Comparison of ENCODE assay signal across 8 cellular contexts in the genomic region with DNA sequence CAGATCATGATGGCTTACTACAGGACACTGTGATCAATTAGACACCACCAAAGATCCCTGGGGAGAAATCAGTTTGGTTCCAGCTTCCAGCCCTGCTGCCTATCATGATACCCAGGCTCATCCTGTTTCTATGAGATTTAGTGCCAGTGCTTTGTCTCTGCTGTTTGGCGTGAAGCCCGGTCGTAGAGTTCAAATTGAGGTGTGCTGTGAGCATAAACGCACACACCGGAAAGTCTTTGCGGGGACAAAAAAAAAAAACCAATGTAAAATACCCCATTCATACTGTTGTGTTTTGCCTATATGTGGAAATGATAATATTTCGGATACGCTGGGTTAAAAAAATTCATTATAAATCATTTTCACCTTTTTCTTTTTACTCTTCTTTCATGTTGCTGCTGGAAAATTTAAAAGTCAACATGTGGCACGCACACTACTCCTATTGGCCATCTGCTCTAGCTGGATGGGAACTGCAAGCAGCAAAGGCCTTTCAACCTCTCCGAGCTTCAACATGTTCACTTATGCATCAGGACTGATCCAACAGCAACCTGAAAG. TPM values are rescaled to one million over a fixed set of nuclear protein-coding genes. Genes with fewer than 3 reads are reported as not detected.
DNase-seq lines count a peak whose midpoint lies in the region; ATAC-seq and TF ChIP-seq lines count a peak whose summit lies in the region.

No MANE protein-coding gene starts in this region.

- peaks cover 0 to 23% (median 5%) of the 10 kb centered on the region in 3 donors for H3K36me3 Mint-ChIP-seq in naive thymus-derived CD8-positive, alpha-beta T cell

- no peaks in the 10 kb centered on the region for H3K9me3 ChIP-seq in HAP-1

- H3K4me1 ChIP-seq in HAP-1: peaks cover 11% of the 10 kb centered on the region

- no peaks in the 10 kb centered on the region for H3K27me3 ChIP-seq in HAP-1 (ENCODE audit: low read depth)

- H3K36me3 ChIP-seq in HAP-1 (replicated peaks): peaks cover 26% of the 10 kb centered on the region

- no peaks in the 10 kb centered on the region for H3K27me3 Mint-ChIP-seq in naive thymus-derived CD8-positive, alpha-beta T cell

- ATAC-seq in naive thymus-derived CD8-positive, alpha-beta T cell: peak; percentile 10 to 26
- no peak for ATAC-seq in HG03139 (IDR thresholded peaks at IDR 0.05; ENCODE audit: unreplicated experiment)

- H3K4me1 Mint-ChIP-seq in naive thymus-derived CD8-positive, alpha-beta T cell: peaks cover 2 to 24% (median 17%) of the 10 kb centered on the region in 4 donors

- DNase-seq in HAP-1 (ENCODE audit: low spot score in 2 of 2): no peak
- peak; percentile 72 for DNase-seq in NCI-H748 (lab: John Stamatoyannopoulos, UW; ENCODE audit: unreplicated experiment)
- no peak for DNase-seq in choroid plexus epithelial cell (ENCODE audit: low read depth)
- peak in 6 of 10 donors; percentile 5 to 54 (median 30) for DNase-seq in naive thymus-derived CD8-positive, alpha-beta T cell
- DNase-seq in stimulated activated CD4-positive, alpha-beta T cell treated with anti-CD3 and anti-CD28 coated beads, Interleukin-4, amount 100 ng/mL, for 4 hours: no peak
- no peak for DNase-seq in islet precursor cell
- no peak for DNase-seq in GM13976 (ENCODE audit: low spot score)

- POLR2A ChIA-PET in naive thymus-derived CD8-positive, alpha-beta T cell (lab: Charles Lee): interaction anchor here (0.6 to 3.3 kb wide), 9 partner anchors 11 to 835 kb away, joined by 3 to 43 read pairs (median 4); a partner anchor contains a TSS

- no peaks in the 10 kb centered on the region for H3K9me3 Mint-ChIP-seq in naive thymus-derived CD8-positive, alpha-beta T cell

- H3K27ac Mint-ChIP-seq in naive thymus-derived CD8-positive, alpha-beta T cell: peak overlapping the region; percentile 87 to 97 (median 92)

- H3K4me3 ChIP-seq in HAP-1: peak overlapping the region; percentile 92
- peak overlapping the region; percentile 56 for H3K4me3 ChIP-seq in choroid plexus epithelial cell (ENCODE audit: low read depth, low read length)

- peak overlapping the region; percentile 84 to 92 (median 89) for H3K4me3 Mint-ChIP-seq in naive thymus-derived CD8-positive, alpha-beta T cell

- in situ Hi-C loops in HAP-1 (cut with MboI; ENCODE audit: low sequenced_read_pairs): loop anchor here (25.0 kb wide), 2 partner anchors 300 to 375 kb away; a partner anchor contains a TSS
- in situ Hi-C loops in GM13976 (cut with MboI; ENCODE audit: low sequenced_read_pairs, unreplicated experiment): no loop called here

- TF ChIP-seq CTCF in choroid plexus epithelial cell (conservative IDR thresholded peaks at IDR 0.05; ENCODE audit: low read depth, low read length) (no peak), GM13976 (IDR thresholded peaks at IDR 0.05; ENCODE audit: borderline replicate concordance, control extremely low read depth, extremely low read depth, insufficient read depth, missing control alignments) (no peak)

RNA-seq across cellular contexts. Expression of a gene that starts 0.6 kb away (rescaled TPM):
- total RNA-seq in naive thymus-derived CD8-positive, alpha-beta T cell: 10 to 100 TPM; 74.7 to 93.7 TPM
- polyA plus RNA-seq in naive thymus-derived CD8-positive, alpha-beta T cell: 10 to 100 TPM; 38.6 to 56.5 (median 44.2) TPM

RNA-seq across cellular contexts. Expression of a gene that starts 11.2 kb away (rescaled TPM):
- 1 to 10 TPM; 9.9 to 10.0 TPM for total RNA-seq in naive thymus-derived CD8-positive, alpha-beta T cell
- polyA plus RNA-seq in naive thymus-derived CD8-positive, alpha-beta T cell: 1 to 10 TPM in 2 of 3 donors, under 1 TPM in 1; 0.77 to 5.2 (median 1.2) TPM

RNA-seq across cellular contexts. Expression of a gene that starts 43.2 kb away (rescaled TPM):
- total RNA-seq in naive thymus-derived CD8-positive, alpha-beta T cell: 10 to 100 TPM; 17.1 to 18.4 TPM
- 10 to 100 TPM; 10.6 to 18.9 (median 17.3) TPM for polyA plus RNA-seq in naive thymus-derived CD8-positive, alpha-beta T cell

Comparison
In these comparisons a context has a peak if more than half of its experiments do, and no peak if none do; other contexts are left out.
1. DNase-seq: peak in NCI-H748 (single experiment) and naive thymus-derived CD8-positive, alpha-beta T cell (6 of 10); none in HAP-1 (0 of 2), choroid plexus epithelial cell (single experiment), stimulated activated CD4-positive, alpha-beta T cell treated with anti-CD3 and anti-CD28 coated beads, Interleukin-4, amount 100 ng/mL, for 4 hours (0 of 2), islet precursor cell (single experiment) and GM13976 (single experiment).